1 cellular context compared by ENCODE assay signal in the genomic region with DNA sequence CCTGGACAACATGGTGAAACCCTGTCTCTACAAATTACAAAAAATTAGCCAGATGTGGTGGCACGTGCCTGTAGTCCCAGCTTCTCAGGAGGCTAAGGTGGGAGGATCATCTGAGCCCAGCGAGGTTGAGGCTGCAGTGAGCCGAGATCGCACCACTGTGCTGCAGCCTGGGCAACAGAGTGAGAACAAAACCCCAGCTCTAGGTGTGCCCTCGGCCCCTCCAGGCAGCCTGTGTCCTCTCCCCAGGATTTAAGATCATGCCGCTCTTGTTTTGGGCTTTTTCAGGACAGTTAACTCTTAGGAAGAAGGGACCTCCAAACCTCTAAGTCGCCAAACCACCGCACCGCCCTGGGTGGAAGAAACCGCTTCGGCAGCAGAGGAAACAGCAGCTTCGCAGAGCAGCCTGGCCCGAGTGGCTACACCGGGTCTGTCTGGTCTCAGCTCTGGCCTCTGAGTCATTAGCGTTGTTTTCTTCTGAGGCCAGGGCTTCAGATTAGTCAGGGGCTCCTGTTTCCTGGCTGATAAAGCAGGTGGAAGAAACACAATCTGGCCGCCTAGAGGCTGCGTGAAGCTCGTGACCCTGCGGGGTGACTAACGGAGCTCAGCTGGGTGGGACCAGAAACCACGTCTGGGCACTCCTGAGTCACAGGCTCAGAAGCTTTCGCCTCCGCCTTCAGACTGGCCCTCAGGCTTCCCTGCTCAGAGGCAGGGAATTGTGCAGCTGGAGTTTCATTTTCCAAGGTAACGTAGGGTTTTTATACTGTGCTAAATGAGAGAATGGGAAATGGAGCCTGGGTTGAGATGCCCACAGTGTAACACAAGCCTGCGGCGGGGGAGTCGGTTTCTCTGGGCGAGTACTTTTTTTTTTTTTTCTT.
TF ChIP-seq lines count a peak whose summit lies in the region.

No MANE protein-coding gene starts in this region.

TF ChIP-seq in K562, 482 proteins besides CTCF, POLR2A, EP300 and RAD21 (continued from another document and continues in another):
- TF ChIP-seq ZNF512 (tag; IDR thresholded peaks at IDR 0.05) (no peak), RBBP5 (IDR thresholded peaks at IDR 0.05; ENCODE audit: borderline replicate concordance, insufficient read depth, low read length, poor library complexity, severe bottlenecking) (peak; percentile 66), GATA2 (CRISPR knock-in tag; IDR thresholded peaks at IDR 0.05) (peak; percentile 97), SP2 (IDR thresholded peaks at IDR 0.05; ENCODE audit: extremely low read depth, low read depth, low read length, poor library complexity, severe bottlenecking) (no peak), GTF2B (IDR thresholded peaks at IDR 0.05; ENCODE audit: extremely low read depth, insufficient read length) (no peak), CGGBP1 (CRISPR knock-in tag; IDR thresholded peaks at IDR 0.05) (no peak), ZNF121 (CRISPR knock-in tag; conservative IDR thresholded peaks at IDR 0.05) (no peak), MAFF (IDR thresholded peaks at IDR 0.05; ENCODE audit: low read length) (peak; percentile 9; the same call in 1 of the 2 replicates), CTBP1 (IDR thresholded peaks at IDR 0.05; ENCODE audit: borderline replicate concordance) (peak; percentile 97), ETV5 (CRISPR knock-in tag; IDR thresholded peaks at IDR 0.05; ENCODE audit: low read depth) (peak; percentile 99), GABPA (tag; conservative IDR thresholded peaks at IDR 0.05; ENCODE audit: low read depth) (peak; percentile 22; the same call in 1 of the 2 replicates), HMBOX1 (IDR thresholded peaks at IDR 0.05) (peak; percentile 88), JUN (IDR thresholded peaks at IDR 0.05; ENCODE audit: borderline replicate concordance, low read depth, low read length) (peak; percentile 99), JUN (CRISPR knock-in tag; IDR thresholded peaks at IDR 0.05; ENCODE audit: borderline replicate concordance) (no peak), ZFX (CRISPR knock-in tag; IDR thresholded peaks at IDR 0.05) (peak; percentile 57), PHF20 (IDR thresholded peaks at IDR 0.05; ENCODE audit: partially characterized antibody) (peak; percentile 57), ZNF830 (CRISPR knock-in tag; IDR thresholded peaks at IDR 0.05) (no peak), FOXO4 (CRISPR knock-in tag; IDR thresholded peaks at IDR 0.05) (no peak), NRF1 (conservative IDR thresholded peaks at IDR 0.05 in 1 of 2, IDR thresholded peaks at IDR 0.05 in 1 of 2) (peak; percentile 81 to 85), FOXA1 (IDR thresholded peaks at IDR 0.05; ENCODE audit: borderline replicate concordance) (no peak), NBN (IDR thresholded peaks at IDR 0.05; ENCODE audit: low read depth) (peak; percentile 96), RFX1 (IDR thresholded peaks at IDR 0.05) (no peak), SIRT6 (IDR thresholded peaks at IDR 0.05; ENCODE audit: low read depth, low read length) (no peak), NR0B1 (IDR thresholded peaks at IDR 0.05; ENCODE audit: partially characterized antibody) (no peak), ZNF175 (CRISPR knock-in tag; IDR thresholded peaks at IDR 0.05; ENCODE audit: low read depth) (peak; percentile 80; the same call in 1 of the 2 replicates), ATF7 (IDR thresholded peaks at IDR 0.05) (peak; percentile 93), TRIM24 (IDR thresholded peaks at IDR 0.05) (peak; percentile 95 to 98), ZNF274 (IDR thresholded peaks at IDR 0.05; ENCODE audit: borderline replicate concordance, low read depth, low read length) (no peak), ZSCAN29 (IDR thresholded peaks at IDR 0.05) (0 out of 2 replicates have a peak, but pooled peaks have one; percentile 27), MITF (IDR thresholded peaks at IDR 0.05) (peak; percentile 100), MTA2 (IDR thresholded peaks at IDR 0.05; ENCODE audit: low read depth) (peak; percentile 93), YY1 (IDR thresholded peaks at IDR 0.05; ENCODE audit: borderline replicate concordance in 1 of 3, control insufficient read depth in 1 of 3, extremely low read depth in 1 of 3, insufficient read depth in 3 of 3, insufficient read length in 1 of 3, insufficient replicate concordance in 2 of 3, low read depth in 1 of 3, low read length in 2 of 3) (peak in 1 of 3 experiments; percentile 38)
- TF ChIP-seq, protein P1, sequence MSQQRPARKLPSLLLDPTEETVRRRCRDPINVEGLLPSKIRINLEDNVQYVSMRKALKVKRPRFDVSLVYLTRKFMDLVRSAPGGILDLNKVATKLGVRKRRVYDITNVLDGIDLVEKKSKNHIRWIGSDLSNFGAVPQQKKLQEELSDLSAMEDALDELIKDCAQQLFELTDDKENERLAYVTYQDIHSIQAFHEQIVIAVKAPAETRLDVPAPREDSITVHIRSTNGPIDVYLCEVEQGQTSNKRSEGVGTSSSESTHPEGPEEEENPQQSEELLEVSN (IDR thresholded peaks at IDR 0.05; ENCODE audit: borderline replicate concordance in 1 of 2, extremely low read depth in 1 of 2, insufficient read depth in 1 of 2, insufficient read length in 1 of 2, low read depth in 1 of 2, low read length in 1 of 2, poor library complexity in 1 of 2, severe bottlenecking in 1 of 2) = peak in 1 of 2 experiments; percentile 20
- TF ChIP-seq, protein P2, sequence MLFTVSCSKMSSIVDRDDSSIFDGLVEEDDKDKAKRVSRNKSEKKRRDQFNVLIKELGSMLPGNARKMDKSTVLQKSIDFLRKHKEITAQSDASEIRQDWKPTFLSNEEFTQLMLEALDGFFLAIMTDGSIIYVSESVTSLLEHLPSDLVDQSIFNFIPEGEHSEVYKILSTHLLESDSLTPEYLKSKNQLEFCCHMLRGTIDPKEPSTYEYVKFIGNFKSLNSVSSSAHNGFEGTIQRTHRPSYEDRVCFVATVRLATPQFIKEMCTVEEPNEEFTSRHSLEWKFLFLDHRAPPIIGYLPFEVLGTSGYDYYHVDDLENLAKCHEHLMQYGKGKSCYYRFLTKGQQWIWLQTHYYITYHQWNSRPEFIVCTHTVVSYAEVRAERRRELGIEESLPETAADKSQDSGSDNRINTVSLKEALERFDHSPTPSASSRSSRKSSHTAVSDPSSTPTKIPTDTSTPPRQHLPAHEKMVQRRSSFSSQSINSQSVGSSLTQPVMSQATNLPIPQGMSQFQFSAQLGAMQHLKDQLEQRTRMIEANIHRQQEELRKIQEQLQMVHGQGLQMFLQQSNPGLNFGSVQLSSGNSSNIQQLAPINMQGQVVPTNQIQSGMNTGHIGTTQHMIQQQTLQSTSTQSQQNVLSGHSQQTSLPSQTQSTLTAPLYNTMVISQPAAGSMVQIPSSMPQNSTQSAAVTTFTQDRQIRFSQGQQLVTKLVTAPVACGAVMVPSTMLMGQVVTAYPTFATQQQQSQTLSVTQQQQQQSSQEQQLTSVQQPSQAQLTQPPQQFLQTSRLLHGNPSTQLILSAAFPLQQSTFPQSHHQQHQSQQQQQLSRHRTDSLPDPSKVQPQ (CRISPR knock-in tag; IDR thresholded peaks at IDR 0.05; ENCODE audit: borderline replicate concordance) = no peak
- TF ChIP-seq, protein P3, sequence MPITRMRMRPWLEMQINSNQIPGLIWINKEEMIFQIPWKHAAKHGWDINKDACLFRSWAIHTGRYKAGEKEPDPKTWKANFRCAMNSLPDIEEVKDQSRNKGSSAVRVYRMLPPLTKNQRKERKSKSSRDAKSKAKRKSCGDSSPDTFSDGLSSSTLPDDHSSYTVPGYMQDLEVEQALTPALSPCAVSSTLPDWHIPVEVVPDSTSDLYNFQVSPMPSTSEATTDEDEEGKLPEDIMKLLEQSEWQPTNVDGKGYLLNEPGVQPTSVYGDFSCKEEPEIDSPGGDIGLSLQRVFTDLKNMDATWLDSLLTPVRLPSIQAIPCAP (CRISPR knock-in tag; IDR thresholded peaks at IDR 0.05; ENCODE audit: borderline replicate concordance) = no peak
- TF ChIP-seq, protein P4, sequence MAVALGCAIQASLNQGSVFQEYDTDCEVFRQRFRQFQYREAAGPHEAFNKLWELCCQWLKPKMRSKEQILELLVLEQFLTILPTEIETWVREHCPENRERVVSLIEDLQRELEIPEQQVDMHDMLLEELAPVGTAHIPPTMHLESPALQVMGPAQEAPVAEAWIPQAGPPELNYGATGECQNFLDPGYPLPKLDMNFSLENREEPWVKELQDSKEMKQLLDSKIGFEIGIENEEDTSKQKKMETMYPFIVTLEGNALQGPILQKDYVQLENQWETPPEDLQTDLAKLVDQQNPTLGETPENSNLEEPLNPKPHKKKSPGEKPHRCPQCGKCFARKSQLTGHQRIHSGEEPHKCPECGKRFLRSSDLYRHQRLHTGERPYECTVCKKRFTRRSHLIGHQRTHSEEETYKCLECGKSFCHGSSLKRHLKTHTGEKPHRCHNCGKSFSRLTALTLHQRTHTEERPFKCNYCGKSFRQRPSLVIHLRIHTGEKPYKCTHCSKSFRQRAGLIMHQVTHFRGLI (CRISPR knock-in tag; IDR thresholded peaks at IDR 0.05) = no peak
- TF ChIP-seq, protein P5, sequence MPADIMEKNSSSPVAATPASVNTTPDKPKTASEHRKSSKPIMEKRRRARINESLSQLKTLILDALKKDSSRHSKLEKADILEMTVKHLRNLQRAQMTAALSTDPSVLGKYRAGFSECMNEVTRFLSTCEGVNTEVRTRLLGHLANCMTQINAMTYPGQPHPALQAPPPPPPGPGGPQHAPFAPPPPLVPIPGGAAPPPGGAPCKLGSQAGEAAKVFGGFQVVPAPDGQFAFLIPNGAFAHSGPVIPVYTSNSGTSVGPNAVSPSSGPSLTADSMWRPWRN (IDR thresholded peaks at IDR 0.05; ENCODE audit: low read depth) = peak; percentile 83
- TF ChIP-seq, protein P6, sequence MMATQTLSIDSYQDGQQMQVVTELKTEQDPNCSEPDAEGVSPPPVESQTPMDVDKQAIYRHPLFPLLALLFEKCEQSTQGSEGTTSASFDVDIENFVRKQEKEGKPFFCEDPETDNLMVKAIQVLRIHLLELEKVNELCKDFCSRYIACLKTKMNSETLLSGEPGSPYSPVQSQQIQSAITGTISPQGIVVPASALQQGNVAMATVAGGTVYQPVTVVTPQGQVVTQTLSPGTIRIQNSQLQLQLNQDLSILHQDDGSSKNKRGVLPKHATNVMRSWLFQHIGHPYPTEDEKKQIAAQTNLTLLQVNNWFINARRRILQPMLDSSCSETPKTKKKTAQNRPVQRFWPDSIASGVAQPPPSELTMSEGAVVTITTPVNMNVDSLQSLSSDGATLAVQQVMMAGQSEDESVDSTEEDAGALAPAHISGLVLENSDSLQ (IDR thresholded peaks at IDR 0.05) = no peak
